7 cellular contexts compared by ENCODE assay signal in the genomic region with DNA sequence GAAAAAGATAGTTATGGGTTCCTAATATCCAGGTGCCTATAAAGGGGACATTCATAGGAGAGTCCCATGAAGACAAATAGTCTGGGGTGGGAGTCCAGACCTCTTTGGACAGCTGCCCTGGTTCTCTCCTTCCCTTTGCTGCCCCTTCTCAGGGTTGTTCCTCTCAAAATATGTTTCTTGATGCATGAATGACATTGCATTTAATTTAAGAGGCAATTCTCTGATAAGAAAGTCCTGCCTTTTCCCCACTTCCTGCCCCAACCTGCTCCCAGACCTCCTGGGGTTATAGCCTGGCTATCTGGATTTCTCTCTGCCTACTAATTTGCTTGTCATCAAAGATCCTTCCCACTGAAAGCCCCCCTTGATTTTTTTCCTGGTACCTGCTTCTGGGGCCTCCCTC.
"Had no signal": no experiment of that assay in that cellular context is flagged by ENCODE, and none has a peak within 500 bp of the region (broad histone marks: within the 10 kb centered on the region; RNA-seq: fewer than 3 reads in every experiment).

No MANE protein-coding gene starts in this region.

- H2AFZ ChIP-seq: GM23248 had no signal

- H3K9me3 ChIP-seq: HAP-1 had no signal

- H3K36me3 ChIP-seq: HAP-1 had no signal

- H3K4me1 ChIP-seq: HAP-1 had no signal

- DNase-seq: GM23248, GOT3, H7, HFFc6, IMR-90 had no signal

- H3K4me3 ChIP-seq: GM23248, HAP-1 had no signal

- H3K9ac ChIP-seq: GM23248 had no signal

- H3K27ac ChIP-seq: GM23248, HL-60 had no signal
